1 cellular context compared by ENCODE assay signal in the genomic region with DNA sequence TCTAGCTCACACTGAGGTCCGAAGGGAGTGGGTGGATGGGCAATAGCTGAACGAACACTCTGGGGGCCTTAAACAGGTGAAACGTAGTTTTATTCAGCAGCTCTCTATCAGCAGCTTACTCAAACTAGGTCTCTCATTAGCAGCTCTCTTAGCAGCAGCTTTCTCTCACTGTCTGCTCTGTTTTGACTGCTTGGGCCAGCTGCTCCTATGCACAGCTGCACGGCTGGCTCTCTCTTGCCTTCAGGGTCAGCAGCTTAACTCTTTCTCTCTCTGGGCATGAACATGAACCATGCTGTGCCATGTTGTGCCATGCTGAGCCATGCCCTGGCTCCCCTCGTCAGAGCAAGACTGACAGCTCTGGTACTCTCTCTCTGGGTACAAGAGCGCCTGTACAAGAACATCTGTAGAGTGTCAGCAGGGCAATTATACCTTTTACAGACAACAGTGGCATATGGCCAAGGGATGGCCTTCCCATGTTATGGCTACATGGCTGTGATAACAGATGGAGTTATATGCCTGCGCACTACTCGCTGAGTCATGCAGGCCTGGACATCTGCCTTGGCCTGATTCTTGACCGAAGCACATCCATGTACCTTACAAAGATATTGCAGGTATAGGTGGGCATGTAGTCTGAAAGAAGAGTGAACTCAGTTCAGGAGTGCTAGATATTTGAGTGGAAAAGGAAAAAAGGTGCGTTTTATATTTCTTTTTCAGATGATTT.
TF ChIP-seq lines count a peak whose summit lies in the region.

No MANE protein-coding gene starts in this region.

TF ChIP-seq in K562, 482 proteins besides CTCF, POLR2A, EP300 and RAD21 (continued from another document):
- TF ChIP-seq MGA (IDR thresholded peaks at IDR 0.05) = no peak
- peak; percentile 75; the same call in 1 of the 2 replicates for TF ChIP-seq MECOM (CRISPR knock-in tag; IDR thresholded peaks at IDR 0.05)
- TF ChIP-seq, protein P1, sequence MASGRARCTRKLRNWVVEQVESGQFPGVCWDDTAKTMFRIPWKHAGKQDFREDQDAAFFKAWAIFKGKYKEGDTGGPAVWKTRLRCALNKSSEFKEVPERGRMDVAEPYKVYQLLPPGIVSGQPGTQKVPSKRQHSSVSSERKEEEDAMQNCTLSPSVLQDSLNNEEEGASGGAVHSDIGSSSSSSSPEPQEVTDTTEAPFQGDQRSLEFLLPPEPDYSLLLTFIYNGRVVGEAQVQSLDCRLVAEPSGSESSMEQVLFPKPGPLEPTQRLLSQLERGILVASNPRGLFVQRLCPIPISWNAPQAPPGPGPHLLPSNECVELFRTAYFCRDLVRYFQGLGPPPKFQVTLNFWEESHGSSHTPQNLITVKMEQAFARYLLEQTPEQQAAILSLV (tag; IDR thresholded peaks at IDR 0.05) = peak; percentile 60
- TF ChIP-seq C11orf30 (IDR thresholded peaks at IDR 0.05; ENCODE audit: low read depth) = peak; percentile 80
- peak; percentile 31; the same call in 1 of the 2 replicates for TF ChIP-seq CTBP1 (IDR thresholded peaks at IDR 0.05; ENCODE audit: borderline replicate concordance)
- no peak for TF ChIP-seq ELF1 (tag; IDR thresholded peaks at IDR 0.05)
- TF ChIP-seq ZFPM2 (CRISPR knock-in tag; IDR thresholded peaks at IDR 0.05) = no peak
- peak; percentile 73 for TF ChIP-seq MAFF (IDR thresholded peaks at IDR 0.05; ENCODE audit: low read length)
- TF ChIP-seq, protein P2, sequence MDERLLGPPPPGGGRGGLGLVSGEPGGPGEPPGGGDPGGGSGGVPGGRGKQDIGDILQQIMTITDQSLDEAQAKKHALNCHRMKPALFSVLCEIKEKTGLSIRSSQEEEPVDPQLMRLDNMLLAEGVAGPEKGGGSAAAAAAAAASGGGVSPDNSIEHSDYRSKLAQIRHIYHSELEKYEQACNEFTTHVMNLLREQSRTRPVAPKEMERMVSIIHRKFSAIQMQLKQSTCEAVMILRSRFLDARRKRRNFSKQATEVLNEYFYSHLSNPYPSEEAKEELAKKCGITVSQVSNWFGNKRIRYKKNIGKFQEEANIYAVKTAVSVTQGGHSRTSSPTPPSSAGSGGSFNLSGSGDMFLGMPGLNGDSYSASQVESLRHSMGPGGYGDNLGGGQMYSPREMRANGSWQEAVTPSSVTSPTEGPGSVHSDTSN (CRISPR knock-in tag; IDR thresholded peaks at IDR 0.05; ENCODE audit: low read depth) = no peak
- TF ChIP-seq, protein P2 (tag; conservative IDR thresholded peaks at IDR 0.05; ENCODE audit: low read depth) = 0 out of 2 replicates have a peak, but pooled peaks have one; percentile 16
- no peak for TF ChIP-seq DACH1 (IDR thresholded peaks at IDR 0.05; ENCODE audit: partially characterized antibody)
- no peak for TF ChIP-seq KDM5B (IDR thresholded peaks at IDR 0.05; ENCODE audit: insufficient replicate concordance, low read depth, low read length)
- no peak for TF ChIP-seq GTF2E2 (tag; IDR thresholded peaks at IDR 0.05)
- TF ChIP-seq MAFG (tag; conservative IDR thresholded peaks at IDR 0.05) = peak; percentile 86
- 0 out of 2 replicates have a peak, but pooled peaks have one; percentile 25 for TF ChIP-seq SMARCA4 (IDR thresholded peaks at IDR 0.05)
